ENCODE assay signal across 8 cellular contexts in genomic region chr3:194689493-194689901, GRCh38. TPM values are rescaled to one million over a fixed set of nuclear protein-coding genes. Genes with fewer than 3 reads are reported as not detected.
A peak's percentile ranks its signal among the peaks of the same experiment; 100 is the strongest.
DNase-seq lines count a peak whose midpoint lies in the region; ATAC-seq and TF ChIP-seq lines count a peak whose summit lies in the region.

No MANE protein-coding gene starts in this region.

- no CpG with 5 or more reads among the region's 9 CpGs for WGBS in neuronal stem cell (ENCODE audit: extremely low coverage in 2 of 2, insufficient read length in 2 of 2, insufficient replicate concordance in 1 of 2), 2 donors

- H4K91ac ChIP-seq in neuronal stem cell (ENCODE audit: low read depth, low read length, poor library complexity): no peak overlapping the region

- no peak overlapping the region for H3K27ac Mint-ChIP-seq in CD4-positive, alpha-beta T cell
- peak overlapping the region; percentile 28 to 95 (median 94) for H3K27ac Mint-ChIP-seq in IgD-negative memory B cell
- no peak overlapping the region for H3K27ac Mint-ChIP-seq in central memory CD8-positive, alpha-beta T cell (ENCODE audit: low read depth)
- H3K27ac Mint-ChIP-seq in activated CD4-positive, alpha-beta T cell treated with anti-CD3 and anti-CD28 coated beads, Interleukin-2, amount 10 ng/mL, durations not matched to agents 7 days and 5 days: no peak overlapping the region

- POLR2A ChIA-PET in CD4-positive, alpha-beta T cell (lab: Charles Lee): interaction anchor here (1.0 kb wide), 1 partner anchor 79 kb away, joined by 5 read pairs; no protein-coding TSS in a partner anchor
- POLR2A ChIA-PET in activated CD4-positive, alpha-beta T cell treated with anti-CD3 and anti-CD28 coated beads, Interleukin-2, amount 10 ng/mL, durations not matched to agents 7 days and 5 days (lab: Charles Lee): no interaction called here

- H3K14ac ChIP-seq in neuronal stem cell (ENCODE audit: low read length): no peak overlapping the region

- H3K23ac ChIP-seq in neuronal stem cell (ENCODE audit: low read depth, low read length, poor library complexity): no peak overlapping the region

- H3K4me3 Mint-ChIP-seq in CD4-positive, alpha-beta T cell: peak overlapping the region; percentile 84
- peak overlapping the region; percentile 93 to 99 (median 97) for H3K4me3 Mint-ChIP-seq in IgD-negative memory B cell
- peak overlapping the region; percentile 87 for H3K4me3 Mint-ChIP-seq in central memory CD8-positive, alpha-beta T cell
- H3K4me3 Mint-ChIP-seq in activated CD4-positive, alpha-beta T cell treated with anti-CD3 and anti-CD28 coated beads, Interleukin-2, amount 10 ng/mL, durations not matched to agents 7 days and 5 days: no peak overlapping the region

- H3K27me3 ChIP-seq in CD4-positive, alpha-beta T cell (ENCODE audit: control insufficient read depth, insufficient read depth, low read length): no peaks in the 10 kb centered on the region
- H3K27me3 ChIP-seq in neuronal stem cell (ENCODE audit: control insufficient read depth in 3 of 3, insufficient read depth in 3 of 3, low read depth in 1 of 3, low read length in 3 of 3): peaks cover 16 to 44% (median 42%) of the 10 kb centered on the region in 3 experiments

- no peaks in the 10 kb centered on the region for H3K36me3 Mint-ChIP-seq in CD4-positive, alpha-beta T cell (ENCODE audit: low read depth)
- peaks cover 1% of the 10 kb centered on the region for H3K36me3 Mint-ChIP-seq in IgD-negative memory B cell
- H3K36me3 Mint-ChIP-seq in central memory CD8-positive, alpha-beta T cell (ENCODE audit: insufficient read depth): peaks cover 7% of the 10 kb centered on the region
- no peaks in the 10 kb centered on the region for H3K36me3 Mint-ChIP-seq in activated CD4-positive, alpha-beta T cell treated with anti-CD3 and anti-CD28 coated beads, Interleukin-2, amount 10 ng/mL, durations not matched to agents 7 days and 5 days (ENCODE audit: low read depth)

- H3K4me2 ChIP-seq in neuronal stem cell (ENCODE audit: insufficient read depth, low read length, poor library complexity, severe bottlenecking): no peak overlapping the region

- H2BK12ac ChIP-seq in neuronal stem cell (ENCODE audit: low read length): no peak overlapping the region

- H3K9me3 ChIP-seq in CD4-positive, alpha-beta T cell (ENCODE audit: control insufficient read depth, low read length): no peaks in the 10 kb centered on the region
- H3K9me3 ChIP-seq in neuronal stem cell (replicated peaks in 1 of 2; ENCODE audit: control insufficient read depth in 2 of 2, insufficient read depth in 1 of 2, low read depth in 1 of 2, low read length in 2 of 2): no peaks in the 10 kb centered on the region

- TF ChIP-seq CTCF in CD4-positive, alpha-beta T cell (IDR thresholded peaks at IDR 0.05): no peak

- intact Hi-C loops in CD4-positive, alpha-beta T cell (cut with DNase I, micrococcal nuclease): no loop called here

- peak overlapping the region; percentile 56 for H2AK5ac ChIP-seq in neuronal stem cell (ENCODE audit: low read depth, low read length)

- peaks cover 4 to 12% of the 10 kb centered on the region in 2 donors for H3K4me1 ChIP-seq in neuronal stem cell (ENCODE audit: control insufficient read depth in 2 of 2, insufficient read depth in 1 of 2, low read depth in 1 of 2, low read length in 2 of 2)

- CTCF ChIA-PET in CD4-positive, alpha-beta T cell (lab: Charles Lee): interaction anchor here (1.6 to 4.1 kb wide), 2 partner anchors 18 to 417 kb away, joined by 3 to 32 read pairs; partner anchors contain the start of gene LSG1
- CTCF ChIA-PET in activated CD4-positive, alpha-beta T cell treated with anti-CD3 and anti-CD28 coated beads, Interleukin-2, amount 10 ng/mL, durations not matched to agents 7 days and 5 days (lab: Charles Lee): interaction anchor here (0.7 to 1.1 kb wide), 2 partner anchors 62 to 782 kb away, joined by 3 to 4 read pairs; no protein-coding TSS in a partner anchor

- H3K36me3 ChIP-seq in neuronal stem cell (replicated peaks in 1 of 2; ENCODE audit: control insufficient read depth in 2 of 2, insufficient read depth in 2 of 2, low read length in 2 of 2): no peaks in the 10 kb centered on the region

- no peak overlapping the region for H3K9ac ChIP-seq in neuronal stem cell (ENCODE audit: low read depth, low read length, poor library complexity)

- peak in 1 of 10 experiments; percentile 5 for DNase-seq in CD4-positive, alpha-beta T cell
- no peak for DNase-seq in central memory CD8-positive, alpha-beta T cell (ENCODE audit: low spot score in 2 of 2)
- DNase-seq in neuronal stem cell (ENCODE audit: low spot score) (no peak), NCI-H1105 treated with DMSO at 0.1 percent for 48 hours (lab: John Stamatoyannopoulos, UW) (no peak)
- no peak for DNase-seq in activated CD4-positive, CD25-positive, alpha-beta regulatory T cell treated with anti-CD3 and anti-CD28 coated beads, Interleukin-2, amount 50 U/mL, for 72 hours
- no peak for DNase-seq in activated CD4-positive, alpha-beta T cell treated with anti-CD3 and anti-CD28 coated beads, Interleukin-2, amount 10 ng/mL, durations not matched to agents 7 days and 5 days

- no peak overlapping the region for H4K8ac ChIP-seq in neuronal stem cell (ENCODE audit: low read depth, low read length)

- H2BK15ac ChIP-seq in neuronal stem cell (ENCODE audit: low read length): peak overlapping the region; percentile 59

- ATAC-seq in CD4-positive, alpha-beta T cell (ENCODE audit: poor library complexity): no peak
- ATAC-seq in central memory CD8-positive, alpha-beta T cell (replicated peaks; ENCODE audit: extremely low read depth, poor library complexity, severe bottlenecking): no peak
- ATAC-seq in HG02763 (IDR thresholded peaks at IDR 0.05; ENCODE audit: unreplicated experiment): no peak

- no peak overlapping the region for H3K4me3 ChIP-seq in neuronal stem cell (ENCODE audit: low read length in 2 of 2)

- H3K9me3 Mint-ChIP-seq in CD4-positive, alpha-beta T cell: no peaks in the 10 kb centered on the region
- H3K9me3 Mint-ChIP-seq in IgD-negative memory B cell: no peaks in the 10 kb centered on the region
- H3K9me3 Mint-ChIP-seq in central memory CD8-positive, alpha-beta T cell: no peaks in the 10 kb centered on the region
- H3K9me3 Mint-ChIP-seq in activated CD4-positive, alpha-beta T cell treated with anti-CD3 and anti-CD28 coated beads, Interleukin-2, amount 10 ng/mL, durations not matched to agents 7 days and 5 days: no peaks in the 10 kb centered on the region

- H3K18ac ChIP-seq in neuronal stem cell (ENCODE audit: low read length): no peak overlapping the region

- H2AFZ ChIP-seq in neuronal stem cell (ENCODE audit: low read length): no peak overlapping the region

- H2BK5ac ChIP-seq in neuronal stem cell (ENCODE audit: low read length): no peak overlapping the region

- H3K4me1 Mint-ChIP-seq in CD4-positive, alpha-beta T cell (ENCODE audit: low read depth): peaks cover 36% of the 10 kb centered on the region
- peaks cover 44 to 59% (median 51%) of the 10 kb centered on the region in 3 donors for H3K4me1 Mint-ChIP-seq in IgD-negative memory B cell
- peaks cover 36% of the 10 kb centered on the region for H3K4me1 Mint-ChIP-seq in central memory CD8-positive, alpha-beta T cell
- peaks cover 34% of the 10 kb centered on the region for H3K4me1 Mint-ChIP-seq in activated CD4-positive, alpha-beta T cell treated with anti-CD3 and anti-CD28 coated beads, Interleukin-2, amount 10 ng/mL, durations not matched to agents 7 days and 5 days

- no peak overlapping the region for H3K4ac ChIP-seq in neuronal stem cell (ENCODE audit: low read length)

- H2BK120ac ChIP-seq in neuronal stem cell (ENCODE audit: low read depth, low read length): no peak overlapping the region

- no peak overlapping the region for H3K27ac ChIP-seq in CD4-positive, alpha-beta T cell (ENCODE audit: low read depth, low read length)
- H3K27ac ChIP-seq in neuronal stem cell (replicated peaks; ENCODE audit: low read length): no peak overlapping the region

- peaks cover 28% of the 10 kb centered on the region for H3K27me3 Mint-ChIP-seq in CD4-positive, alpha-beta T cell
- H3K27me3 Mint-ChIP-seq in IgD-negative memory B cell: peaks cover 1% of the 10 kb centered on the region
- no peaks in the 10 kb centered on the region for H3K27me3 Mint-ChIP-seq in central memory CD8-positive, alpha-beta T cell
- H3K27me3 Mint-ChIP-seq in activated CD4-positive, alpha-beta T cell treated with anti-CD3 and anti-CD28 coated beads, Interleukin-2, amount 10 ng/mL, durations not matched to agents 7 days and 5 days: peaks cover 60% of the 10 kb centered on the region

- peaks cover 2% of the 10 kb centered on the region for H3K79me1 ChIP-seq in neuronal stem cell (ENCODE audit: low read depth, low read length)

RNA-seq across cellular contexts. Expression of gene FAM43A, which starts 3.8 kb away (rescaled TPM):
- 1 to 10 TPM; 2.4 to 2.6 TPM for total RNA-seq in CD4-positive, alpha-beta T cell
- 33.1 TPM for polyA plus RNA-seq in IgD-negative memory B cell
- polyA plus RNA-seq in neuronal stem cell (2013, experiment 1 of 2): 0.52 TPM
- 0.47 TPM for polyA plus RNA-seq in neuronal stem cell (2013, experiment 2 of 2)
- under 1 TPM; 0.54 to 0.69 TPM for total RNA-seq in activated CD4-positive, alpha-beta T cell treated with anti-CD3 and anti-CD28 coated beads, Interleukin-2, amount 10 ng/mL, durations not matched to agents 7 days and 5 days

RNA-seq across cellular contexts. Expression of gene LSG1, which starts 17.5 kb away (rescaled TPM):
- 10 to 100 TPM; 37.9 to 44.6 TPM for total RNA-seq in CD4-positive, alpha-beta T cell
- polyA plus RNA-seq in IgD-negative memory B cell: 35.5 TPM
- 17.3 TPM for polyA plus RNA-seq in neuronal stem cell (2013, experiment 1 of 2)
- polyA plus RNA-seq in neuronal stem cell (2013, experiment 2 of 2): 18.9 TPM
- 10 to 100 TPM; 42.5 to 44.6 TPM for total RNA-seq in activated CD4-positive, alpha-beta T cell treated with anti-CD3 and anti-CD28 coated beads, Interleukin-2, amount 10 ng/mL, durations not matched to agents 7 days and 5 days

RNA-seq across cellular contexts. Expression of gene TMEM44, which starts 56.3 kb away (rescaled TPM):
- total RNA-seq in CD4-positive, alpha-beta T cell: 1 to 10 TPM in 1 of 2 experiments, under 1 TPM in 1; 0.98 to 1.1 TPM
- polyA plus RNA-seq in IgD-negative memory B cell: 2.2 TPM
- 13.7 TPM for polyA plus RNA-seq in neuronal stem cell (2013, experiment 1 of 2)
- polyA plus RNA-seq in neuronal stem cell (2013, experiment 2 of 2): 13.8 TPM
- 1 to 10 TPM; 1.9 to 2.7 TPM for total RNA-seq in activated CD4-positive, alpha-beta T cell treated with anti-CD3 and anti-CD28 coated beads, Interleukin-2, amount 10 ng/mL, durations not matched to agents 7 days and 5 days

Comparison
In these comparisons a context has a peak if more than half of its experiments do, and no peak if none do; other contexts are left out.
1. H3K27ac Mint-ChIP-seq: peak in IgD-negative memory B cell (3 of 3); none in CD4-positive, alpha-beta T cell (single experiment), central memory CD8-positive, alpha-beta T cell (single experiment) and activated CD4-positive, alpha-beta T cell treated with anti-CD3 and anti-CD28 coated beads, Interleukin-2, amount 10 ng/mL, durations not matched to agents 7 days and 5 days (single experiment).